In genomic region chr11:29657709-29658108, GRCh38 we compare ENCODE assay signal across 30 cellular contexts.
"Had no signal": no experiment of that assay in that cellular context is flagged by ENCODE, and none has a peak within 500 bp of the region (broad histone marks: within the 10 kb centered on the region; RNA-seq: fewer than 3 reads in every experiment).

No MANE protein-coding gene starts in this region.

- H3K27ac ChIP-seq: colonic mucosa, epithelial cell of prostate, gastrocnemius medialis, neutrophil, pancreas, stomach, tibial artery had no signal

- H3K4me3 Mint-ChIP-seq: dendritic cell treated with granulocyte-macrophage colony-stimulating factor and Interleukin-4, amounts not matched to agents 40 ng/mL and 50 ng/mL, for 4 days; endodermal cell; mesothelial cell of epicardium; naive B cell; natural killer cell treated with Interleukin-12 subunit alpha and Interleukin-12 subunit beta and Interleukin-15 and Interleukin-18, amount 100 ng/mL, for 72 hours; neural crest cell; type B pancreatic cell had no signal

- H3K27me3 ChIP-seq: colonic mucosa, gastrocnemius medialis, neutrophil, pancreas, stomach, tibial artery had no signal

- DNase-seq: colonic mucosa; effector CD8-positive, alpha-beta T cell; endodermal cell; foreskin fibroblast; gastrocnemius medialis; head of caudate nucleus; hippocampal formation; left colon; mesenchymal stem cell; mucosa of descending colon; naive B cell; pancreas; retina; stimulated activated CD4-positive, alpha-beta T cell treated with anti-CD3 and anti-CD28 coated beads, Interleukin-12 subunit alpha, Interleukin-12 subunit beta, amount 100 ng/mL, for 4 hours; stimulated activated CD4-positive, alpha-beta T cell treated with anti-CD3 and anti-CD28 coated beads, Interleukin-1b, Interleukin-23, amount 100 ng/mL, for 48 hours; stimulated activated CD4-positive, alpha-beta T cell treated with anti-CD3 and anti-CD28 coated beads, Interleukin-4, amount 100 ng/mL, for 1 hour; stimulated activated CD8-positive, alpha-beta memory T cell treated with anti-CD3 and anti-CD28 coated beads, Interleukin-4, amount 100 ng/mL, for 48 hours; stimulated activated naive CD4-positive, alpha-beta T cell treated with Interleukin-2 at 50 U/mL for 16 hours; stomach; tibial artery had no signal

- H3K9me3 ChIP-seq: colonic mucosa, gastrocnemius medialis, neutrophil, pancreas, tibial artery had no signal

- H3K36me3 Mint-ChIP-seq: mesothelial cell of epicardium; naive B cell; natural killer cell treated with Interleukin-12 subunit alpha and Interleukin-12 subunit beta and Interleukin-15 and Interleukin-18, amount 100 ng/mL, for 72 hours; type B pancreatic cell had no signal

- H3K4me3 ChIP-seq: colonic mucosa, gastrocnemius medialis, mucosa of descending colon, pancreas, smooth muscle cell, stomach, tibial artery had no signal

- H3K4me1 ChIP-seq: colonic mucosa, gastrocnemius medialis, pancreas, stomach, tibial artery had no signal

- H3K36me3 ChIP-seq: colonic mucosa, gastrocnemius medialis, neutrophil, pancreas, stomach, tibial artery had no signal

- H3K27ac Mint-ChIP-seq: dendritic cell treated with granulocyte-macrophage colony-stimulating factor and Interleukin-4, amounts not matched to agents 40 ng/mL and 50 ng/mL, for 4 days; endodermal cell; mesothelial cell of epicardium; naive B cell; natural killer cell treated with Interleukin-12 subunit alpha and Interleukin-12 subunit beta and Interleukin-15 and Interleukin-18, amount 100 ng/mL, for 72 hours; type B pancreatic cell had no signal

- ATAC-seq: esophagus mucosa; gastrocnemius medialis; left colon; mucosa of descending colon; natural killer cell treated with Interleukin-12 subunit alpha and Interleukin-12 subunit beta and Interleukin-15 and Interleukin-18, amount 100 ng/mL, for 72 hours; pancreas; sciatic nerve had no signal

- H3K4me1 Mint-ChIP-seq: endodermal cell, naive B cell had no signal

- H3K9me3 Mint-ChIP-seq: endodermal cell, type B pancreatic cell had no signal
